In genomic region chr5:111509119-111509518, GRCh38 we compare ENCODE assay signal across 1 cellular context.
TF ChIP-seq lines count a peak whose summit lies in the region.

No MANE protein-coding gene starts in this region.

TF ChIP-seq in endothelial cell of umbilical vein, 7 proteins besides CTCF, POLR2A, EP300 and RAD21:
- no peak for TF ChIP-seq FOS (IDR thresholded peaks at IDR 0.05; ENCODE audit: borderline replicate concordance, insufficient read depth, low read length)
- no peak for TF ChIP-seq MYC (IDR thresholded peaks at IDR 0.05; ENCODE audit: low read depth, low read length)
- TF ChIP-seq POLR2AphosphoS5 (IDR thresholded peaks at IDR 0.05; ENCODE audit: insufficient read depth, low read depth, low read length) = no peak
- no peak for TF ChIP-seq EZH2 (IDR thresholded peaks at IDR 0.05; ENCODE audit: borderline replicate concordance, low read depth, low read length, severe bottlenecking)
- TF ChIP-seq MAX (IDR thresholded peaks at IDR 0.05; ENCODE audit: insufficient read depth, insufficient read length) = no peak
- TF ChIP-seq JUN (IDR thresholded peaks at IDR 0.05; ENCODE audit: borderline replicate concordance, insufficient read depth, insufficient read length, low read depth) = no peak
- TF ChIP-seq GATA2 (IDR thresholded peaks at IDR 0.05; ENCODE audit: insufficient read depth, insufficient read length, low read depth, low read length) = no peak
